17 cellular contexts compared by ENCODE assay signal in genomic region chr6:137738197-137738596, GRCh38.
DNase-seq lines count a peak whose midpoint lies in the region; ATAC-seq and TF ChIP-seq lines count a peak whose summit lies in the region.
"Had no signal": no experiment of that assay in that cellular context is flagged by ENCODE, and none has a peak within 500 bp of the region (broad histone marks: within the 10 kb centered on the region; RNA-seq: fewer than 3 reads in every experiment).

No MANE protein-coding gene starts in this region.

- H3K4me3 Mint-ChIP-seq in stimulated activated naive CD8-positive, alpha-beta T cell treated with anti-CD3 and anti-CD28 coated beads, Interleukin-15, amount 100 ng/mL, for 72 hours: no peak overlapping the region
- H3K4me3 Mint-ChIP-seq in activated T-helper 17 cell treated with anti-CD3 and anti-CD28 coated beads, Interleukin-2, amount 50 U/mL, for 72 hours: no peak overlapping the region
- H3K4me3 Mint-ChIP-seq: naive thymus-derived CD4-positive, alpha-beta T cell had no signal

- no peaks in the 10 kb centered on the region for H3K36me3 Mint-ChIP-seq in activated T-helper 17 cell treated with anti-CD3 and anti-CD28 coated beads, Interleukin-2, amount 50 U/mL, for 72 hours (ENCODE audit: low read depth)

- no peak for TF ChIP-seq CTCF in foreskin keratinocyte (conservative IDR thresholded peaks at IDR 0.05)

- peaks cover 3% of the 10 kb centered on the region for H3K4me1 ChIP-seq in foreskin keratinocyte

- peaks cover 12% of the 10 kb centered on the region for H3K4me1 Mint-ChIP-seq in stimulated activated naive CD8-positive, alpha-beta T cell treated with anti-CD3 and anti-CD28 coated beads, Interleukin-15, amount 100 ng/mL, for 72 hours
- H3K4me1 Mint-ChIP-seq in activated T-helper 17 cell treated with anti-CD3 and anti-CD28 coated beads, Interleukin-2, amount 50 U/mL, for 72 hours: peaks cover 21% of the 10 kb centered on the region

- no peaks in the 10 kb centered on the region for H3K27me3 ChIP-seq in foreskin keratinocyte
- H3K27me3 ChIP-seq: BLaER1 had no signal

- H3K9me3 Mint-ChIP-seq in stimulated activated naive CD8-positive, alpha-beta T cell treated with anti-CD3 and anti-CD28 coated beads, Interleukin-15, amount 100 ng/mL, for 72 hours: no peaks in the 10 kb centered on the region
- H3K9me3 Mint-ChIP-seq in activated T-helper 17 cell treated with anti-CD3 and anti-CD28 coated beads, Interleukin-2, amount 50 U/mL, for 72 hours: no peaks in the 10 kb centered on the region

- H3K27ac ChIP-seq in foreskin keratinocyte: peak overlapping the region; percentile 78
- H3K27ac ChIP-seq: BLaER1, VCaP had no signal

- ATAC-seq in stimulated activated naive CD8-positive, alpha-beta T cell treated with anti-CD3 and anti-CD28 coated beads, Interleukin-15, Interleukin-2, amounts not matched to agents 100 U/mL and 50 U/mL, for 24 hours: peak; percentile 57
- ATAC-seq in stimulated activated naive CD8-positive, alpha-beta T cell treated with anti-CD3 and anti-CD28 coated beads, Interleukin-15, amount 100 ng/mL, for 72 hours: no peak
- peak; percentile 61 for ATAC-seq in activated T-helper 17 cell treated with anti-CD3 and anti-CD28 coated beads, Interleukin-2, amount 50 U/mL, for 72 hours (replicated peaks)
- peak; percentile 66 for ATAC-seq in foreskin keratinocyte
- ATAC-seq: esophagus mucosa; naive thymus-derived CD4-positive, alpha-beta T cell; sciatic nerve had no signal

- H3K27ac Mint-ChIP-seq in stimulated activated naive CD8-positive, alpha-beta T cell treated with anti-CD3 and anti-CD28 coated beads, Interleukin-15, amount 100 ng/mL, for 72 hours: no peak overlapping the region
- H3K27ac Mint-ChIP-seq in activated T-helper 17 cell treated with anti-CD3 and anti-CD28 coated beads, Interleukin-2, amount 50 U/mL, for 72 hours: no peak overlapping the region

- H3K27me3 Mint-ChIP-seq in stimulated activated naive CD8-positive, alpha-beta T cell treated with anti-CD3 and anti-CD28 coated beads, Interleukin-15, amount 100 ng/mL, for 72 hours: peaks cover 16% of the 10 kb centered on the region
- no peaks in the 10 kb centered on the region for H3K27me3 Mint-ChIP-seq in activated T-helper 17 cell treated with anti-CD3 and anti-CD28 coated beads, Interleukin-2, amount 50 U/mL, for 72 hours

- DNase-seq in stimulated activated naive CD8-positive, alpha-beta T cell treated with anti-CD3 and anti-CD28 coated beads, Interleukin-15, Interleukin-2, amounts not matched to agents 100 U/mL and 50 U/mL, for 24 hours: no peak
- DNase-seq in stimulated activated naive CD8-positive, alpha-beta T cell treated with anti-CD3 and anti-CD28 coated beads, Interleukin-15, amount 100 ng/mL, for 72 hours: no peak
- DNase-seq in foreskin keratinocyte (peak; percentile 73 to 84), DMS53 treated with DMSO at 0.1 percent for 48 hours (lab: John Stamatoyannopoulos, UW; ENCODE audit: unreplicated experiment) (no peak), NCI-H2171 (lab: John Stamatoyannopoulos, UW) (no peak), islet precursor cell (no peak), SHP77 treated with DMSO at 0.1 percent for 48 hours (lab: John Stamatoyannopoulos, UW) (no peak)
- DNase-seq: activated T-cell treated with anti-CD3 and anti-CD28 coated beads, Interleukin-2, amount 50 U/mL, for 48 hours; GF-D8; naive thymus-derived CD4-positive, alpha-beta T cell; NCI-H1048; NCI-H510A had no signal

Comparison
In these comparisons a context has a peak if more than half of its experiments do, and no peak if none do; other contexts are left out.
1. DNase-seq: peak in foreskin keratinocyte (2 of 2); none in stimulated activated naive CD8-positive, alpha-beta T cell treated with anti-CD3 and anti-CD28 coated beads, Interleukin-15, Interleukin-2, amounts not matched to agents 100 U/mL and 50 U/mL, for 24 hours (single experiment), stimulated activated naive CD8-positive, alpha-beta T cell treated with anti-CD3 and anti-CD28 coated beads, Interleukin-15, amount 100 ng/mL, for 72 hours (0 of 2), DMS53 treated with DMSO at 0.1 percent for 48 hours (single experiment), NCI-H2171 (single experiment), islet precursor cell (single experiment) and SHP77 treated with DMSO at 0.1 percent for 48 hours (single experiment).